23 cellular contexts compared by ENCODE assay signal in genomic region chr2:198776616-198777406, GRCh38.
"Had no signal": no experiment of that assay in that cellular context is flagged by ENCODE, and none has a peak within 500 bp of the region (broad histone marks: within the 10 kb centered on the region; RNA-seq: fewer than 3 reads in every experiment).

No MANE protein-coding gene starts in this region.

- FAIRE-seq: HepG2 had no signal

- ATAC-seq: HepG2, Panc1, PC-3 had no signal

- H3K9me3 ChIP-seq: SK-N-SH had no signal

- H3K27ac ChIP-seq: RWPE1 had no signal

- DNase-seq: IMR-90, Karpas-422, KG1, MM.1S, MV-4-11, NCI-H1048, NCI-H1105, NCI-H1417, NCI-H1436 treated with DMSO at 0.1 percent for 48 hours, NCI-H1694, NCI-H187 treated with DMSO at 0.1 percent for 48 hours, NCI-H2029 treated with DMSO at 0.1 percent for 48 hours, NCI-H2107, NCI-H226, NCI-H446, NCI-H510A, NCI-H774, PC-3, SHP77, SK-N-SH had no signal
